Comparison of ENCODE assay signal across 12 cellular contexts in genomic region chr16:30082545-30083090, GRCh38. TPM values are rescaled to one million over a fixed set of nuclear protein-coding genes. Genes with fewer than 3 reads are reported as not detected.
DNase-seq lines count a peak whose midpoint lies in the region; ATAC-seq and TF ChIP-seq lines count a peak whose summit lies in the region.
"Had no signal": no experiment of that assay in that cellular context is flagged by ENCODE, and none has a peak within 500 bp of the region (broad histone marks: within the 10 kb centered on the region; RNA-seq: fewer than 3 reads in every experiment).

No MANE protein-coding gene starts in this region.

- no peaks in the 10 kb centered on the region for H3K27me3 ChIP-seq in AG04450 (ENCODE audit: control insufficient read depth, insufficient read depth, low read length)
- no peaks in the 10 kb centered on the region for H3K27me3 ChIP-seq in spleen (replicated peaks in 1 of 7)

- H3K4me3 Mint-ChIP-seq in central memory CD8-positive, alpha-beta T cell, result no peak overlapping the region

- H3K27ac ChIP-seq in AG04450 (ENCODE audit: low read depth, low read length) (no peak overlapping the region), spleen (no peak overlapping the region)
- H3K27ac ChIP-seq: HL-60 had no signal

- CTCF ChIA-PET in AG04450 (lab: Charles Lee), result interaction anchor here (0.6 to 2.6 kb wide), 2 partner anchors 10 to 545 kb away, joined by 4 to 8 read pairs; no protein-coding TSS in a partner anchor
- CTCF ChIA-PET in HEK293T (lab: Yijun Ruan, JAX), result interaction anchor here (4.8 kb wide), 1 partner anchor 10 kb away, joined by 25 read pairs; the partner anchor contains the start of gene TBX6

- intact Hi-C loops in spleen (cut with DNase I; ENCODE audit: low total_unique reads), result no loop called here

- no peak for ATAC-seq in central memory CD8-positive, alpha-beta T cell (replicated peaks; ENCODE audit: extremely low read depth, poor library complexity, severe bottlenecking)

- peak; percentile 20; the same call in 1 of the 2 replicates for TF ChIP-seq CTCF in AG04450 (IDR thresholded peaks at IDR 0.05; ENCODE audit: low read depth, low read length)
- TF ChIP-seq CTCF in spleen (IDR thresholded peaks at IDR 0.05 in 8 of 11, conservative IDR thresholded peaks at IDR 0.05 in 3 of 11), result no peak

- peaks cover 15% of the 10 kb centered on the region for H3K4me1 Mint-ChIP-seq in central memory CD8-positive, alpha-beta T cell

- H3K27me3 Mint-ChIP-seq in central memory CD8-positive, alpha-beta T cell, result no peaks in the 10 kb centered on the region

- H3K36me3 Mint-ChIP-seq in central memory CD8-positive, alpha-beta T cell (ENCODE audit: insufficient read depth), result peaks cover 49% of the 10 kb centered on the region

- DNase-seq in AG04450 (ENCODE audit: low read depth, low spot score), result no peak
- DNase-seq in HEK293T (ENCODE audit: extremely low spot score), result peak; percentile 49
- DNase-seq in central memory CD8-positive, alpha-beta T cell (ENCODE audit: low spot score in 2 of 2), result no peak
- no peak for DNase-seq in spleen
- DNase-seq in SKM-1 treated with dmso at 0.1 percent for 144 hours (lab: John Stamatoyannopoulos, UW; ENCODE audit: unreplicated experiment), result no peak
- no peak for DNase-seq in MV-4-11 (lab: John Stamatoyannopoulos, UW)
- DNase-seq: amygdala, C1 segment of cervical spinal cord, hypothalamus, NCI-H345 had no signal

- 87 to 92% (median 89%) methylated on average over 20 of the region's 20 CpGs for WGBS in spleen, 5 donors

- no peak for TF ChIP-seq POLR2A in spleen (IDR thresholded peaks at IDR 0.05)

- H3K27ac Mint-ChIP-seq in central memory CD8-positive, alpha-beta T cell (ENCODE audit: low read depth), result peak overlapping the region; percentile 20

- peaks cover 6 to 94% (median 80%) of the 10 kb centered on the region in 6 donors for H3K36me3 ChIP-seq in spleen

- peaks cover 8 to 59% (median 28%) of the 10 kb centered on the region in 6 donors for H3K4me1 ChIP-seq in spleen

- H3K4me3 ChIP-seq in AG04450 (ENCODE audit: low read depth, low read length), result no peak overlapping the region
- H3K4me3 ChIP-seq in spleen, result no peak overlapping the region

- POLR2A ChIA-PET in AG04450 (lab: Yijun Ruan, JAX), result no interaction called here
- POLR2A ChIA-PET in HEK293T (lab: Yijun Ruan, JAX), result interaction anchor here (0.7 to 1.5 kb wide), 3 partner anchors 12 to 19 kb away, joined by 3 read pairs; partner anchors contain the start of gene ALDOA

- H3K9me3 Mint-ChIP-seq in central memory CD8-positive, alpha-beta T cell, result no peaks in the 10 kb centered on the region

- no peaks in the 10 kb centered on the region; the same call in 1 of the 2 replicates for H3K9me3 ChIP-seq in AG04450 (ENCODE audit: control insufficient read depth, insufficient read depth, low read length)
- H3K9me3 ChIP-seq in spleen, result no peaks in the 10 kb centered on the region

TF ChIP-seq in HEK293T, 16 proteins besides CTCF, POLR2A, EP300 and RAD21:
- no peak for TF ChIP-seq FOXA1 (IDR thresholded peaks at IDR 0.05)
- TF ChIP-seq LEF1 (IDR thresholded peaks at IDR 0.05; ENCODE audit: borderline replicate concordance), result no peak
- no peak for TF ChIP-seq FOXK2 (IDR thresholded peaks at IDR 0.05)
- TF ChIP-seq NFRKB (IDR thresholded peaks at IDR 0.05), result no peak
- TF ChIP-seq SUZ12 (IDR thresholded peaks at IDR 0.05), result no peak
- TF ChIP-seq ZNF384 (IDR thresholded peaks at IDR 0.05), result no peak
- TF ChIP-seq ELF4 (IDR thresholded peaks at IDR 0.05), result no peak
- TF ChIP-seq ARNT (IDR thresholded peaks at IDR 0.05), result no peak
- TF ChIP-seq SP1 (IDR thresholded peaks at IDR 0.05), result no peak
- TF ChIP-seq TARDBP (IDR thresholded peaks at IDR 0.05), result no peak
- no peak for TF ChIP-seq L3MBTL2 (conservative IDR thresholded peaks at IDR 0.05)
- TF ChIP-seq, protein P1, sequence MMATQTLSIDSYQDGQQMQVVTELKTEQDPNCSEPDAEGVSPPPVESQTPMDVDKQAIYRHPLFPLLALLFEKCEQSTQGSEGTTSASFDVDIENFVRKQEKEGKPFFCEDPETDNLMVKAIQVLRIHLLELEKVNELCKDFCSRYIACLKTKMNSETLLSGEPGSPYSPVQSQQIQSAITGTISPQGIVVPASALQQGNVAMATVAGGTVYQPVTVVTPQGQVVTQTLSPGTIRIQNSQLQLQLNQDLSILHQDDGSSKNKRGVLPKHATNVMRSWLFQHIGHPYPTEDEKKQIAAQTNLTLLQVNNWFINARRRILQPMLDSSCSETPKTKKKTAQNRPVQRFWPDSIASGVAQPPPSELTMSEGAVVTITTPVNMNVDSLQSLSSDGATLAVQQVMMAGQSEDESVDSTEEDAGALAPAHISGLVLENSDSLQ (IDR thresholded peaks at IDR 0.05), result no peak
- TF ChIP-seq HDGF (IDR thresholded peaks at IDR 0.05; ENCODE audit: borderline replicate concordance), result no peak
- TF ChIP-seq CTBP1 (IDR thresholded peaks at IDR 0.05; ENCODE audit: borderline replicate concordance), result no peak
- no peak for TF ChIP-seq FOXM1 (IDR thresholded peaks at IDR 0.05; ENCODE audit: borderline replicate concordance)
- TF ChIP-seq BHLHE40 (IDR thresholded peaks at IDR 0.05; ENCODE audit: borderline replicate concordance), result no peak

RNA-seq across cellular contexts. Expression of gene PPP4C, which starts 6.8 kb away (rescaled TPM):
- polyA plus RNA-seq in AG04450 (2011; rRNA removed), result 112 and 140 TPM in 2 replicates
- 325 and 433 TPM in 2 replicates for polyA minus RNA-seq in AG04450 (2011; rRNA and poly(A)+ RNA removed)
- 10 to 100 TPM; 43.9 to 88.6 (median 74.8) TPM for total RNA-seq in spleen
- 100 to 1,000 TPM in 1 of 3 donors, 10 to 100 TPM in 2; 73.0 to 128 (median 91.1) TPM for polyA plus RNA-seq in spleen

RNA-seq across cellular contexts. Expression of gene TBX6, which starts 9.1 kb away (rescaled TPM):
- not detected in 2 replicates for polyA plus RNA-seq in AG04450 (2011; rRNA removed)
- not detected in 2 replicates for polyA minus RNA-seq in AG04450 (2011; rRNA and poly(A)+ RNA removed)
- 1 to 10 TPM in 5 of 7 donors, under 1 TPM in 1, not detected in 1; 0.66 to 3.4 (median 2.2) TPM for total RNA-seq in spleen
- 1 to 10 TPM; 1.4 to 2.2 (median 1.6) TPM for polyA plus RNA-seq in spleen
- total RNA-seq: G401 had no signal

RNA-seq across cellular contexts. Expression of gene YPEL3, which starts 13.4 kb away (rescaled TPM):
- polyA plus RNA-seq in AG04450 (2011; rRNA removed) (15.6 and 23.1 TPM in 2 replicates), spleen (100 to 1,000 TPM; 152 to 234 (median 223) TPM)
- 7.0 and 9.8 TPM in 2 replicates for polyA minus RNA-seq in AG04450 (2011; rRNA and poly(A)+ RNA removed)
- total RNA-seq in spleen, result 100 to 1,000 TPM; 108 to 208 (median 127) TPM
- total RNA-seq: G401 had no signal

RNA-seq across cellular contexts. Expression of gene ALDOA, which starts 17.1 kb away (rescaled TPM):
- polyA plus RNA-seq in AG04450 (2011; rRNA removed), result 631 and 806 TPM in 2 replicates
- 968 and 1,220 TPM in 2 replicates for polyA minus RNA-seq in AG04450 (2011; rRNA and poly(A)+ RNA removed)
- 100 to 1,000 TPM; 579 to 880 (median 622) TPM for total RNA-seq in spleen
- 100 to 1,000 TPM; 424 to 551 (median 496) TPM for polyA plus RNA-seq in spleen

RNA-seq across cellular contexts. Expression of gene GDPD3, which starts 30.7 kb away (rescaled TPM):
- polyA plus RNA-seq in AG04450 (2011; rRNA removed), result 1.2 and 1.9 TPM in 2 replicates
- 0.60 and 2.0 TPM in 2 replicates for polyA minus RNA-seq in AG04450 (2011; rRNA and poly(A)+ RNA removed)
- 10 to 100 TPM in 4 of 7 donors, 1 to 10 TPM in 3; 4.3 to 15.2 (median 10.2) TPM for total RNA-seq in spleen
- 10 to 100 TPM in 2 of 3 donors, 1 to 10 TPM in 1; 5.1 to 18.0 (median 14.5) TPM for polyA plus RNA-seq in spleen
- total RNA-seq: G401 had no signal
